ENCODE assay signal across 8 cellular contexts in genomic region chr7:52017802-52018679, GRCh38.
DNase-seq lines count a peak whose midpoint lies in the region; ATAC-seq and TF ChIP-seq lines count a peak whose summit lies in the region.

No MANE protein-coding gene starts in this region.

- ATAC-seq in activated T-cell treated with anti-CD3 and anti-CD28 coated beads, Interleukin-2, amount 50 U/mL, for 72 hours (replicated peaks in 1 of 2), result no peak
- no peak for ATAC-seq in natural killer cell treated with Interleukin-12 subunit alpha and Interleukin-12 subunit beta and Interleukin-15 and Interleukin-18, amount 100 ng/mL, for 72 hours

- 59 to 65% (median 64%) methylated on average over 8 of the region's 8 CpGs for WGBS in ovary, 3 donors

- H4K20me1 ChIP-seq in neural progenitor cell (ENCODE audit: low read depth), result no peaks in the 10 kb centered on the region

- no peaks in the 10 kb centered on the region for H3K9me3 ChIP-seq in neural progenitor cell (ENCODE audit: low read depth)
- H3K9me3 ChIP-seq in ovary, result no peaks in the 10 kb centered on the region

- H3K4me1 Mint-ChIP-seq in activated T-cell treated with anti-CD3 and anti-CD28 coated beads, Interleukin-2, amount 50 U/mL, for 72 hours (ENCODE audit: low read depth), result no peaks in the 10 kb centered on the region
- peaks cover 16% of the 10 kb centered on the region for H3K4me1 Mint-ChIP-seq in neural progenitor cell
- H3K4me1 Mint-ChIP-seq in natural killer cell treated with Interleukin-12 subunit alpha and Interleukin-12 subunit beta and Interleukin-15 and Interleukin-18, amount 100 ng/mL, for 72 hours (ENCODE audit: low read depth in 2 of 2), result no peaks in the 10 kb centered on the region

- TF ChIP-seq CTCF in neural progenitor cell (IDR thresholded peaks at IDR 0.05), result peak; percentile 97
- TF ChIP-seq CTCF in ovary (IDR thresholded peaks at IDR 0.05), result no peak

- TF ChIP-seq POLR2A in ovary (IDR thresholded peaks at IDR 0.05), result no peak

- peaks cover 28% of the 10 kb centered on the region for H3F3A ChIP-seq in neural progenitor cell (ENCODE audit: low read depth)

- intact Hi-C loops in ovary (cut with DNase I), result loop anchor here in 1 of 4 donors (5.0 kb wide), 1 partner anchor 794 kb away; no protein-coding TSS in a partner anchor

- H3K79me2 ChIP-seq in neural progenitor cell (ENCODE audit: low read depth), result no peaks in the 10 kb centered on the region

- H3K27me3 Mint-ChIP-seq in activated T-cell treated with anti-CD3 and anti-CD28 coated beads, Interleukin-2, amount 50 U/mL, for 72 hours (ENCODE audit: low read depth), result no peaks in the 10 kb centered on the region
- no peaks in the 10 kb centered on the region for H3K27me3 Mint-ChIP-seq in neural progenitor cell (ENCODE audit: insufficient read depth, low read depth)
- no peaks in the 10 kb centered on the region for H3K27me3 Mint-ChIP-seq in natural killer cell treated with Interleukin-12 subunit alpha and Interleukin-12 subunit beta and Interleukin-15 and Interleukin-18, amount 100 ng/mL, for 72 hours

- peak overlapping the region; percentile 66 for H3K4me2 ChIP-seq in neural progenitor cell

- peak overlapping the region in 1 of 2 donors; percentile 22 for H3K4me3 Mint-ChIP-seq in activated T-cell treated with anti-CD3 and anti-CD28 coated beads, Interleukin-2, amount 50 U/mL, for 72 hours
- H3K4me3 Mint-ChIP-seq in neural progenitor cell, result no peak overlapping the region
- no peak overlapping the region for H3K4me3 Mint-ChIP-seq in natural killer cell treated with Interleukin-12 subunit alpha and Interleukin-12 subunit beta and Interleukin-15 and Interleukin-18, amount 100 ng/mL, for 72 hours

- peaks cover 6 to 7% of the 10 kb centered on the region in 2 donors for H3K9me3 Mint-ChIP-seq in activated T-cell treated with anti-CD3 and anti-CD28 coated beads, Interleukin-2, amount 50 U/mL, for 72 hours
- H3K9me3 Mint-ChIP-seq in neural progenitor cell, result peaks cover 13% of the 10 kb centered on the region
- peaks cover 11% of the 10 kb centered on the region for H3K9me3 Mint-ChIP-seq in natural killer cell treated with Interleukin-12 subunit alpha and Interleukin-12 subunit beta and Interleukin-15 and Interleukin-18, amount 100 ng/mL, for 72 hours

- H3K9ac ChIP-seq in neural progenitor cell, result no peak overlapping the region

- H3K27ac ChIP-seq in neural progenitor cell, result peak overlapping the region; percentile 91
- no peak overlapping the region for H3K27ac ChIP-seq in ovary

- H2AFZ ChIP-seq in neural progenitor cell (replicated peaks), result no peak overlapping the region

- no peaks in the 10 kb centered on the region for H3K27me3 ChIP-seq in neural progenitor cell
- no peaks in the 10 kb centered on the region for H3K27me3 ChIP-seq in ovary

- peak; percentile 4 to 16 for DNase-seq in activated T-cell treated with anti-CD3 and anti-CD28 coated beads, Interleukin-2, amount 50 U/mL, for 72 hours
- no peak for DNase-seq in activated T-cell treated with anti-CD3 and anti-CD28 coated beads, Interleukin-2, amount 50 U/mL, for 1 hour
- DNase-seq in KG1 (lab: John Stamatoyannopoulos, UW) (peak; percentile 17), astrocyte of the hippocampus (ENCODE audit: low read depth, low spot score) (peak; percentile 34), neural progenitor cell (ENCODE audit: low spot score) (peak; percentile 85), ovary (no peak)
- no peak for DNase-seq in natural killer cell treated with Interleukin-12 subunit alpha and Interleukin-12 subunit beta and Interleukin-15 and Interleukin-18, amount 100 ng/mL, for 72 hours (ENCODE audit: low spot score)
- DNase-seq in activated effector memory CD4-positive, alpha-beta T cell treated with anti-CD3 and anti-CD28 coated beads, Interleukin-2, amount 50 U/mL, for 16 hours, result no peak

- H3K36me3 Mint-ChIP-seq in activated T-cell treated with anti-CD3 and anti-CD28 coated beads, Interleukin-2, amount 50 U/mL, for 72 hours (ENCODE audit: insufficient read depth in 2 of 2), result no peaks in the 10 kb centered on the region
- H3K36me3 Mint-ChIP-seq in neural progenitor cell, result peaks cover 6% of the 10 kb centered on the region
- H3K36me3 Mint-ChIP-seq in natural killer cell treated with Interleukin-12 subunit alpha and Interleukin-12 subunit beta and Interleukin-15 and Interleukin-18, amount 100 ng/mL, for 72 hours, result no peaks in the 10 kb centered on the region

- H3K36me3 ChIP-seq in neural progenitor cell (no peaks in the 10 kb centered on the region), ovary (no peaks in the 10 kb centered on the region)

- H3K4me3 ChIP-seq in neural progenitor cell, result no peak overlapping the region
- H3K4me3 ChIP-seq in ovary, result no peak overlapping the region

- H3K27ac Mint-ChIP-seq in activated T-cell treated with anti-CD3 and anti-CD28 coated beads, Interleukin-2, amount 50 U/mL, for 72 hours, result peak overlapping the region; percentile 50
- peak overlapping the region; percentile 65 for H3K27ac Mint-ChIP-seq in neural progenitor cell
- H3K27ac Mint-ChIP-seq in natural killer cell treated with Interleukin-12 subunit alpha and Interleukin-12 subunit beta and Interleukin-15 and Interleukin-18, amount 100 ng/mL, for 72 hours, result no peak overlapping the region

- TF ChIP-seq EP300 in ovary (IDR thresholded peaks at IDR 0.05), result no peak

- H3K4me1 ChIP-seq in neural progenitor cell, result peaks cover 18% of the 10 kb centered on the region
- no peaks in the 10 kb centered on the region for H3K4me1 ChIP-seq in ovary (ENCODE audit: insufficient read depth)

Comparison
In these comparisons a context has a peak if more than half of its experiments do, and no peak if none do; other contexts are left out.
1. DNase-seq: peak in activated T-cell treated with anti-CD3 and anti-CD28 coated beads, Interleukin-2, amount 50 U/mL, for 72 hours (2 of 2), KG1 (single experiment), astrocyte of the hippocampus (single experiment) and neural progenitor cell (single experiment); none in activated T-cell treated with anti-CD3 and anti-CD28 coated beads, Interleukin-2, amount 50 U/mL, for 1 hour (single experiment), natural killer cell treated with Interleukin-12 subunit alpha and Interleukin-12 subunit beta and Interleukin-15 and Interleukin-18, amount 100 ng/mL, for 72 hours (single experiment), ovary (0 of 5) and activated effector memory CD4-positive, alpha-beta T cell treated with anti-CD3 and anti-CD28 coated beads, Interleukin-2, amount 50 U/mL, for 16 hours (single experiment).
2. H3K27ac Mint-ChIP-seq: peak in activated T-cell treated with anti-CD3 and anti-CD28 coated beads, Interleukin-2, amount 50 U/mL, for 72 hours (single experiment) and neural progenitor cell (single experiment); none in natural killer cell treated with Interleukin-12 subunit alpha and Interleukin-12 subunit beta and Interleukin-15 and Interleukin-18, amount 100 ng/mL, for 72 hours (0 of 2).